13 cellular contexts compared by ENCODE assay signal in the genomic region with DNA sequence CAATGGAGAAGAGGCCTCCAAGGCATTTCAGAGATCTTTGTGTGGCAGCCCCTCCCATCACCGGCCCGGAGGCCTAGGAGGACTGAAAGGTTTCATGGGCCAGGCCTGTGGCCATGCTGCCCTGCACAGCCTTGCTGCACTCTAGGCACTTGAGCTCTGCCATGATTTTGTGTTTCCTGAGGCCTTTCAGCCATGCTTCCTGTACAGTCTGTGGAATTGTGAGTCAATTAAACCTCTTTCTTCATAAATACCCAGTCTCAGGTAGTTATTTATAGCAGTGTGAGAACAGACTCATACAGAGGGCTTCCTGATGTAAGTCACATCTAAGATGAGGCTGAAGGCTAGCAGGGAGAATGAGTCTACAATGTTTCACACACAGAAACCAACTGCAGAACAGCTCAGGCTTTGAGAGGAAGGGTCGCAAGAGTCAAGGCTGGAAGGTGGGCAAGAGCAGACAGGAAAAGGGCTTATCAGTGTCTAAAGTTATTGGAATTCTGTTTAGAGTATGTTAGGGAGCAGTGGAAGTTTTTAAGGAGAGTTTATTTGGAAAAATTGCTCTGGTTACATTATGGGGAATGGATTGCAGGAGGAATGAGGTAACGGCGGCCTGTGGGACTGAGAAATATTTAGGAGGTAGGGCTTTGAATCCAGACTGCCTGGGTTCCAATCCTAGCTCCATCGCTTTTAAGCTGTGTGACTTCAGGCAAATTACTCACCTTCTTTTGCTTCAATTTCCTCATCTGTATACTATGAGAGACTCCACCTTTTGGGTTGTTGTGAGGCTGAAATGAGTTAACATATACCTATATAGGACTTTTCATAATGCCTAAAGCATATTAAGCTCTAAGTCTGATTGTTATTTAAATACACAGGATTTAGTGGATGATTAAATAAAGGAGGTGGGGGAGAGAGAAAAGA.
DNase-seq lines count a peak whose midpoint lies in the region; FAIRE-seq lines count a peak whose summit lies in the region.
"Had no signal": no experiment of that assay in that cellular context is flagged by ENCODE, and none has a peak within 500 bp of the region (broad histone marks: within the 10 kb centered on the region; RNA-seq: fewer than 3 reads in every experiment).

No MANE protein-coding gene starts in this region.

- peak overlapping the region in 8 of 11 experiments; percentile 21 to 68 (median 43); a peak in 12 of 22 replicates for H3K27ac ChIP-seq in BLaER1 treated with 17β-estradiol and CSF1 and Interleukin-3, amounts not matched to agents 10 nM and 100 nM
- H3K27ac ChIP-seq: adrenal gland had no signal

- FAIRE-seq in GM19239 (lab: Jason Lieb, UNC), result peak; percentile 86
- FAIRE-seq: endometrium had no signal

- H3K36me3 ChIP-seq in BLaER1 treated with 17β-estradiol and CSF1 and Interleukin-3, amounts not matched to agents 10 nM and 100 nM, result no peaks in the 10 kb centered on the region
- H3K36me3 ChIP-seq: adrenal gland had no signal

- no peak overlapping the region for H3K9ac ChIP-seq in BLaER1 treated with 17β-estradiol and CSF1 and Interleukin-3, amounts not matched to agents 10 nM and 100 nM

- H3K4me1 ChIP-seq in BLaER1 treated with 17β-estradiol and CSF1 and Interleukin-3, amounts not matched to agents 10 nM and 100 nM, result peaks cover 3 to 54% (median 43%) of the 10 kb centered on the region in 10 experiments; a peak in 19 of 20 replicates

- H3K27ac Mint-ChIP-seq in activated naive CD4-positive, alpha-beta T cell treated with anti-CD3 and anti-CD28 coated beads, Interleukin-2, amount 10 ng/mL, durations not matched to agents 7 days and 5 days, result no peak overlapping the region

- no peak overlapping the region for H3K4me3 Mint-ChIP-seq in activated naive CD4-positive, alpha-beta T cell treated with anti-CD3 and anti-CD28 coated beads, Interleukin-2, amount 10 ng/mL, durations not matched to agents 7 days and 5 days

- H3K36me3 Mint-ChIP-seq in activated naive CD4-positive, alpha-beta T cell treated with anti-CD3 and anti-CD28 coated beads, Interleukin-2, amount 10 ng/mL, durations not matched to agents 7 days and 5 days, result no peaks in the 10 kb centered on the region

- H3K27me3 ChIP-seq in BLaER1 treated with 17β-estradiol and CSF1 and Interleukin-3, amounts not matched to agents 10 nM and 100 nM, result peaks cover 0 to 23% (median 0%) of the 10 kb centered on the region in 11 experiments; a peak in 4 of 22 replicates
- H3K27me3 ChIP-seq: adrenal gland had no signal

- H3K9me3 Mint-ChIP-seq in activated naive CD4-positive, alpha-beta T cell treated with anti-CD3 and anti-CD28 coated beads, Interleukin-2, amount 10 ng/mL, durations not matched to agents 7 days and 5 days, result no peaks in the 10 kb centered on the region

- peaks cover 4% of the 10 kb centered on the region for H3K27me3 Mint-ChIP-seq in activated naive CD4-positive, alpha-beta T cell treated with anti-CD3 and anti-CD28 coated beads, Interleukin-2, amount 10 ng/mL, durations not matched to agents 7 days and 5 days

- DNase-seq in GM19239 (ENCODE audit: insufficient read length, low spot score) (no peak), UCSD-AML1 (lab: John Stamatoyannopoulos, UW; ENCODE audit: unreplicated experiment) (peak; percentile 10), kidney tubule cell (ENCODE audit: low spot score) (peak; percentile 80), GM03348 (ENCODE audit: low spot score) (no peak), NCI-H2171 (lab: John Stamatoyannopoulos, UW) (no peak)
- DNase-seq in stimulated activated CD8-positive, alpha-beta memory T cell treated with anti-CD3 and anti-CD28 coated beads, Interleukin-4, amount 100 ng/mL, for 48 hours, result no peak
- no peak for DNase-seq in activated naive CD4-positive, alpha-beta T cell treated with anti-CD3 and anti-CD28 coated beads, Interleukin-2, amount 10 ng/mL, durations not matched to agents 7 days and 5 days
- DNase-seq: activated CD8-positive, alpha-beta memory T cell treated with anti-CD3 and anti-CD28 coated beads for 24 hours; adrenal gland; COR-L47; NCI-H1105 had no signal

- no peaks in the 10 kb centered on the region for H3K4me1 Mint-ChIP-seq in activated naive CD4-positive, alpha-beta T cell treated with anti-CD3 and anti-CD28 coated beads, Interleukin-2, amount 10 ng/mL, durations not matched to agents 7 days and 5 days

- peaks cover 22 to 51% (median 26%) of the 10 kb centered on the region in 11 experiments for H3K9me3 ChIP-seq in BLaER1 treated with 17β-estradiol and CSF1 and Interleukin-3, amounts not matched to agents 10 nM and 100 nM (replicated peaks in 1 of 11)
- H3K9me3 ChIP-seq: adrenal gland had no signal

- CTCF ChIA-PET in activated naive CD4-positive, alpha-beta T cell treated with anti-CD3 and anti-CD28 coated beads, Interleukin-2, amount 10 ng/mL, durations not matched to agents 7 days and 5 days (lab: Charles Lee), result no interaction called here

- H4K20me1 ChIP-seq in BLaER1 treated with 17β-estradiol and CSF1 and Interleukin-3, amounts not matched to agents 10 nM and 100 nM, result no peaks in the 10 kb centered on the region

- peak overlapping the region; percentile 32 to 86 (median 75); a peak in 21 of 22 replicates for H3K4me2 ChIP-seq in BLaER1 treated with 17β-estradiol and CSF1 and Interleukin-3, amounts not matched to agents 10 nM and 100 nM

- H3K4me3 ChIP-seq in BLaER1 treated with 17β-estradiol and CSF1 and Interleukin-3, amounts not matched to agents 10 nM and 100 nM, result no peak overlapping the region
- H3K4me3 ChIP-seq: adrenal gland had no signal

Comparison
In these comparisons a context has a peak if more than half of its experiments do, and no peak if none do; other contexts are left out.
1. DNase-seq: peak in UCSD-AML1 (single experiment) and kidney tubule cell (single experiment); none in GM19239 (single experiment), stimulated activated CD8-positive, alpha-beta memory T cell treated with anti-CD3 and anti-CD28 coated beads, Interleukin-4, amount 100 ng/mL, for 48 hours (single experiment), GM03348 (single experiment), NCI-H2171 (single experiment) and activated naive CD4-positive, alpha-beta T cell treated with anti-CD3 and anti-CD28 coated beads, Interleukin-2, amount 10 ng/mL, durations not matched to agents 7 days and 5 days (single experiment).